ENCODE assay signal across 18 cellular contexts in the genomic region with DNA sequence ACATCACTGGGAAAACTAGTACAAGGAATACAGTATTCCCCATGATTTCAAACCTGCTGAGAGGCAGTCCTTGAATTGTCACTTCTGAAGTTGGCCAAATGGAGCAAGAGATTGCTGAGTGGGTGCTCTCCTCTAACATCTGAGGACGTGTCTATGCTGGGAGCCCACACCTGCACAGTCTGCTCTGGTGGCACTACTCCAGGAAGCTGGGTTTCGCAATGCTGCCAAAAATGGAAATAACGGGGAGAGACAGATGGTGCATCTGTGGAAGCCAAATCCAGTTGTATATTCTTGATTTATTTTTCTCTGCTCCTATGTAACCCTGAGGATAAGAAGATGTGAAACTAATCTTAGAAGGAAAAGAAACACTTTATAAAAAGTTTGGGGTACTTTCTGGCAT.
DNase-seq lines count a peak whose midpoint lies in the region; ATAC-seq and TF ChIP-seq lines count a peak whose summit lies in the region.
"Had no signal": no experiment of that assay in that cellular context is flagged by ENCODE, and none has a peak within 500 bp of the region (broad histone marks: within the 10 kb centered on the region; RNA-seq: fewer than 3 reads in every experiment).

No MANE protein-coding gene starts in this region.

- no peak overlapping the region for H3K4me2 ChIP-seq in OCI-LY7 (ENCODE audit: low read length)

- intact Hi-C loops in right lobe of liver (cut with DNase I) (no loop called here), ascending aorta (cut with DNase I) (no loop called here), OCI-LY7 (cut with micrococcal nuclease; ENCODE audit: unreplicated experiment) (no loop called here)

- H3K27me3 ChIP-seq in right lobe of liver = no peaks in the 10 kb centered on the region
- no peaks in the 10 kb centered on the region for H3K27me3 ChIP-seq in ascending aorta
- H3K27me3 ChIP-seq: MG63 had no signal

- no peaks in the 10 kb centered on the region for H3K9me2 ChIP-seq in OCI-LY7 (ENCODE audit: insufficient read depth, low read length)

- H3K36me3 ChIP-seq in right lobe of liver (no peaks in the 10 kb centered on the region), ascending aorta (no peaks in the 10 kb centered on the region), OCI-LY7 (ENCODE audit: insufficient read depth, low read length) (no peaks in the 10 kb centered on the region)
- H3K36me3 ChIP-seq: MG63 had no signal

- no peak for TF ChIP-seq POLR2A in right lobe of liver (IDR thresholded peaks at IDR 0.05)

- no peaks in the 10 kb centered on the region for H3K9me3 ChIP-seq in right lobe of liver
- no peaks in the 10 kb centered on the region for H3K9me3 ChIP-seq in ascending aorta
- no peaks in the 10 kb centered on the region for H3K9me3 ChIP-seq in OCI-LY7 (ENCODE audit: low read length)
- H3K9me3 ChIP-seq: MG63 had no signal

- TF ChIP-seq CTCF in right lobe of liver (IDR thresholded peaks at IDR 0.05) (no peak), ascending aorta (IDR thresholded peaks at IDR 0.05) (no peak), OCI-LY7 (conservative IDR thresholded peaks at IDR 0.05; ENCODE audit: low read length) (no peak)

- no peak overlapping the region for H2AFZ ChIP-seq in OCI-LY7 (ENCODE audit: low read length)

- CTCF ChIA-PET in OCI-LY7 (lab: Charles Lee; ENCODE audit: unreplicated experiment) = no interaction called here

- DNase-seq in D341Med (ENCODE audit: low spot score) (peak; percentile 40), KBM-7 (peak; percentile 20), RPMI8226 (peak; percentile 89), right lobe of liver (peak in 1 of 3 donors; percentile 38), ascending aorta (ENCODE audit: low spot score in 2 of 2) (no peak), OCI-LY7 (ENCODE audit: low spot score) (no peak), NCI-H1436 treated with DMSO at 0.1 percent for 48 hours (lab: John Stamatoyannopoulos, UW) (no peak)
- DNase-seq: activated CD4-positive, alpha-beta T cell treated with anti-CD3 and anti-CD28 coated beads, Interleukin-2, amount 50 U/mL, for 4 hours; activated T-cell treated with anti-CD3 and anti-CD28 coated beads, Interleukin-2, amount 50 U/mL, for 72 hours; left cardiac atrium; MG63; NCI-H69; SIG-M5; stimulated activated CD4-positive, alpha-beta T cell treated with anti-CD3 and anti-CD28 coated beads, Interleukin-15, amount 100 ng/mL, for 24 hours; T1000 had no signal

- BruUV-seq in OCI-LY7 (replicated peaks; lab: Mats Ljungman, UMichigan) = no TSS peak

- H3K79me2 ChIP-seq in OCI-LY7 (ENCODE audit: insufficient read depth, low read depth, low read length) = no peaks in the 10 kb centered on the region

- peaks cover 0 to 22% (median 0%) of the 10 kb centered on the region in 4 donors for H3K4me1 ChIP-seq in right lobe of liver
- no peaks in the 10 kb centered on the region for H3K4me1 ChIP-seq in ascending aorta
- H3K4me1 ChIP-seq in OCI-LY7 (ENCODE audit: insufficient read depth, low read length, poor library complexity, severe bottlenecking) = no peaks in the 10 kb centered on the region

- 7% methylated on average over 3 of the region's 3 CpGs for WGBS in right lobe of liver (ENCODE audit: insufficient coverage, low coverage, low lambda C conversion rate, missing lambda C conversion rate)

- H3K27ac ChIP-seq in right lobe of liver (no peak overlapping the region), ascending aorta (no peak overlapping the region), OCI-LY7 (ENCODE audit: low read depth, low read length, poor library complexity, severe bottlenecking) (no peak overlapping the region)
- H3K27ac ChIP-seq: C4-2B, coronary artery had no signal

- H3K4me3 ChIP-seq in right lobe of liver (no peak overlapping the region), ascending aorta (no peak overlapping the region), OCI-LY7 (ENCODE audit: low read depth, low read length, poor library complexity, severe bottlenecking) (no peak overlapping the region)
- H3K4me3 ChIP-seq: coronary artery, MG63 had no signal

- peak in 3 of 4 donors; percentile 57 to 74 (median 62) for ATAC-seq in right lobe of liver
- ATAC-seq in GM19328 (IDR thresholded peaks at IDR 0.05; ENCODE audit: unreplicated experiment) = no peak
- ATAC-seq: activated T-cell treated with anti-CD3 and anti-CD28 coated beads, Interleukin-2, amount 50 U/mL, for 72 hours; left cardiac atrium had no signal

- no peaks in the 10 kb centered on the region for H4K20me1 ChIP-seq in OCI-LY7 (ENCODE audit: insufficient read depth, low read length)

- in situ Hi-C loops in KBM-7 (cut with MboI; ENCODE audit: low pct_unique_long_range_greater_than_20kb, low sequenced_read_pairs) = no loop called here

- POLR2A ChIA-PET in OCI-LY7 (lab: Charles Lee) = interaction anchor here (0.8 kb wide), 1 partner anchor 11 kb away, joined by 3 read pairs; no protein-coding TSS in a partner anchor

Comparison
In these comparisons a context has a peak if more than half of its experiments do, and no peak if none do; other contexts are left out.
1. DNase-seq: peak in D341Med (single experiment), KBM-7 (single experiment) and RPMI8226 (single experiment); none in ascending aorta (0 of 2), OCI-LY7 (single experiment) and NCI-H1436 treated with DMSO at 0.1 percent for 48 hours (single experiment).